ENCODE assay signal across 1 cellular context in the genomic region with DNA sequence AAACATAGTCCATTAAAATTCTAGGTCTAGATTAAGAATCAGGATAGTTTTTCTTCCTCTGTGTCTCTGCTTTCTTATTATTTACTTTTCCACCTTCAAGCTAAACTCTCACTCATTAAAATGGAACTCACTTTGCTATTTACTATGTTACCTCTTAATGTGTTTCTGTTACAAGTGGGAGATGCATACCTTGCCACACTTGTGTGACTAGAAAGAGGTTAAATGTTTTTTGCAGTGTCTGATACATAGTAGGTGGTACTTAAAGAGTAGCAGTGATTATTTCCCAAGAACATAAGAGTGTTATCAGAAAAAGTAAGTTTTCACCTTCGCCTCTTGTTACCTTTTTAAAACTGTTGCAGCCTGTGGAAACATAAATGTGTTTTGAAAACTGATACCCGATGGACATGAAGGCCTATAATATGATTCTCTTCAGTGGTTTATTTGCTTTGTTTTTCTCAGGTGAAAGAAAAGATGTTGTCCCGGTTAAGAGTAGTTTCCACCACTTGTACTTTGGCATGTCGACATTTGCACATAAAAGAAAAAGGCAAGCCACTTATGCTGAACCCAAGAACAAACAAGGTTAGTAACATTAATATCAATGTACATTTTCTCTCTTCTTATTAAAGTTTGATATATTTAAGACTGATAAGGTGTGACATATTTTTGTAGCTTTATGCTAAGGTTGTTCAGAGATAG.
TF ChIP-seq lines count a peak whose summit lies in the region.

No MANE protein-coding gene starts in this region.

TF ChIP-seq in HEK293, 187 proteins besides CTCF, POLR2A, EP300 and RAD21 (continued from another document):
- TF ChIP-seq, protein P1, sequence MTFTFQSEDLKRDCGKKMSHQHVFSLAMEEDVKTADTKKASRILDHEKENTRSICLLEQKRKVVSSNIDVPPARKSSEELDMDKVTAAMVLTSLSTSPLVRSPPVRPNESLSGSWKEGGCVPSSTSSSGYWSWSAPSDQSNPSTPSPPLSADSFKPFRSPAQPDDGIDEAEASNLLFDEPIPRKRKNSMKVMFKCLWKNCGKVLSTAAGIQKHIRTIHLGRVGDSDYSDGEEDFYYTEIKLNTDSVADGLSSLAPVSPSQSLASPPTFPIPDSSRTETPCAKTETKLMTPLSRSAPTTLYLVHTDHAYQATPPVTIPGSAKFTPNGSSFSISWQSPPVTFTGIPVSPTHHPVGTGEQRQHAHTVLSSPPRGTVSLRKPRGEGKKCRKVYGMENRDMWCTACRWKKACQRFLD (tag by site-specific recombination; IDR thresholded peaks at IDR 0.05): no peak
- TF ChIP-seq ZFP69B (tag by site-specific recombination; IDR thresholded peaks at IDR 0.05): no peak
- TF ChIP-seq ZNF521 (tag by site-specific recombination; IDR thresholded peaks at IDR 0.05): no peak
- TF ChIP-seq PRDM1 (tag by site-specific recombination; IDR thresholded peaks at IDR 0.05): peak; percentile 80
- TF ChIP-seq, protein P2, sequence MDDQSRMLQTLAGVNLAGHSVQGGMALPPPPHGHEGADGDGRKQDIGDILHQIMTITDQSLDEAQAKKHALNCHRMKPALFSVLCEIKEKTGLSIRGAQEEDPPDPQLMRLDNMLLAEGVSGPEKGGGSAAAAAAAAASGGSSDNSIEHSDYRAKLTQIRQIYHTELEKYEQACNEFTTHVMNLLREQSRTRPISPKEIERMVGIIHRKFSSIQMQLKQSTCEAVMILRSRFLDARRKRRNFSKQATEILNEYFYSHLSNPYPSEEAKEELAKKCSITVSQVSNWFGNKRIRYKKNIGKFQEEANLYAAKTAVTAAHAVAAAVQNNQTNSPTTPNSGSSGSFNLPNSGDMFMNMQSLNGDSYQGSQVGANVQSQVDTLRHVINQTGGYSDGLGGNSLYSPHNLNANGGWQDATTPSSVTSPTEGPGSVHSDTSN (CRISPR knock-in tag; IDR thresholded peaks at IDR 0.05): no peak
